8 cellular contexts compared by ENCODE assay signal in the genomic region with DNA sequence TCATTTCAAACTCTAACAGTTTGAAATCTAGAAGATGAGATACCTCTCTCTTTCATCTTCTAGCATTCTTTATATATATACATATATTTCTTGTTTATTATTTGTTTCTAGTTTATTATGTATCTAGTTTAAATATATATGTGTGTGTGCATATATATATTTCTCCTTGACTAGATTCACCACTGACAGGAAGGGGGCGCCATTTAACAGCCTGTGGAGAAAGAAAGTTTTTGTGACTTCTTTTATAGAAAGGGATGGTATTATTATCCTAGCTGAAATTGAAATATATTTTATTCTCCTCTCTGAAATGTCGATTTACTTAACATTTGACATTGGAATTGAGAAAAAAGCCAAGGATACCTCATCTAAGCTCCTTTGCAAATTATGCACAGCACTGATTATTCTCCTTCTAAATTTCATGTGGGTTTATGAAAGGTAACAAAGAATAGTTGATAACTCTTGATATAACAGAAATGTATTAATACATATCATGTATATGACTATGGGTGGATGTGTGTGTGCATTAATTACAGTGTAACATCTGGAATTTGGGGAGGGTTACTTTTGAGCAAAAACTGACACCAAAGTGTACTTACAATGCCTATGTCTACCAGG.
DNase-seq lines count a peak whose midpoint lies in the region; ATAC-seq, FAIRE-seq and TF ChIP-seq lines count a peak whose summit lies in the region.

No MANE protein-coding gene starts in this region.

- no peak for TF ChIP-seq POLR2A in uterus (IDR thresholded peaks at IDR 0.05)

- no peak overlapping the region for H3K4me3 ChIP-seq in naive thymus-derived CD4-positive, alpha-beta T cell (ENCODE audit: low read length)
- no peak overlapping the region for H3K4me3 ChIP-seq in uterus

- intact Hi-C loops in Right ventricle myocardium superior (cut with DNase I), result loop anchor here (5.0 to 10.0 kb wide), 2 partner anchors 607 to 1115 kb away; a partner anchor contains a TSS
- intact Hi-C loops in Right ventricle myocardium inferior (cut with DNase I), result loop anchor here (2.0 to 10.0 kb wide), 4 partner anchors 235 to 1113 kb away; no protein-coding TSS in a partner anchor
- intact Hi-C loops in naive thymus-derived CD4-positive, alpha-beta T cell (cut with micrococcal nuclease), result loop anchor here (1.0 to 2.0 kb wide), 5 partner anchors 229 to 1113 kb away; no protein-coding TSS in a partner anchor
- intact Hi-C loops in uterus (cut with DNase I; ENCODE audit: low total_unique reads), result loop anchor here (10.0 kb wide), 1 partner anchor 615 kb away; no protein-coding TSS in a partner anchor

- H3K27me3 Mint-ChIP-seq in naive thymus-derived CD4-positive, alpha-beta T cell, result no peaks in the 10 kb centered on the region

- DNase-seq in Right ventricle myocardium superior (no peak), Right ventricle myocardium inferior (ENCODE audit: missing footprints) (no peak), NCI-H1105 treated with DMSO at 0.1 percent for 48 hours (lab: John Stamatoyannopoulos, UW) (peak; percentile 40), epidermal melanocyte (ENCODE audit: insufficient read length, low spot score) (peak; percentile 27), uterus (peak; percentile 51 to 73), NCI-H2107 (lab: John Stamatoyannopoulos, UW) (no peak)
- peak in 6 of 9 donors; percentile 19 to 36 (median 22) for DNase-seq in naive thymus-derived CD4-positive, alpha-beta T cell

- no peak overlapping the region for H3K27ac ChIP-seq in naive thymus-derived CD4-positive, alpha-beta T cell (ENCODE audit: low read depth, low read length)
- peak overlapping the region; percentile 54 to 56 for H3K27ac ChIP-seq in uterus

- no peaks in the 10 kb centered on the region for H3K4me1 ChIP-seq in naive thymus-derived CD4-positive, alpha-beta T cell (ENCODE audit: control insufficient read depth in 2 of 2, insufficient read depth in 2 of 2, low read length in 2 of 2)
- H3K4me1 ChIP-seq in uterus, result no peaks in the 10 kb centered on the region

- ATAC-seq in Right ventricle myocardium superior (ENCODE audit: poor library complexity) (peak; percentile 68), Right ventricle myocardium inferior (no peak)
- ATAC-seq in naive thymus-derived CD4-positive, alpha-beta T cell, result no peak

- peaks cover 0 to 6% (median 0%) of the 10 kb centered on the region in 5 donors for H3K36me3 Mint-ChIP-seq in naive thymus-derived CD4-positive, alpha-beta T cell

- no peak overlapping the region for H3K27ac Mint-ChIP-seq in naive thymus-derived CD4-positive, alpha-beta T cell

- no peaks in the 10 kb centered on the region for H3K36me3 ChIP-seq in naive thymus-derived CD4-positive, alpha-beta T cell (ENCODE audit: control insufficient read depth in 2 of 3, insufficient read depth in 3 of 3, low read length in 3 of 3)
- H3K36me3 ChIP-seq in uterus, result no peaks in the 10 kb centered on the region

- no peaks in the 10 kb centered on the region for H3K9me3 Mint-ChIP-seq in naive thymus-derived CD4-positive, alpha-beta T cell

- no peaks in the 10 kb centered on the region for H3K27me3 ChIP-seq in naive thymus-derived CD4-positive, alpha-beta T cell (ENCODE audit: control insufficient read depth in 2 of 2, insufficient read depth in 2 of 2, low read length in 2 of 2)
- no peaks in the 10 kb centered on the region for H3K27me3 ChIP-seq in uterus

- CTCF ChIA-PET in naive thymus-derived CD4-positive, alpha-beta T cell (lab: Charles Lee), result no interaction called here

- peak; percentile 69 to 79 (median 77) for TF ChIP-seq CTCF in uterus (IDR thresholded peaks at IDR 0.05)

- POLR2A ChIA-PET in naive thymus-derived CD4-positive, alpha-beta T cell (lab: Charles Lee), result no interaction called here

- H3K4me1 Mint-ChIP-seq in naive thymus-derived CD4-positive, alpha-beta T cell, result no peaks in the 10 kb centered on the region

- H3K4me3 Mint-ChIP-seq in naive thymus-derived CD4-positive, alpha-beta T cell, result no peak overlapping the region

- peak; percentile 93 for FAIRE-seq in TTC549 (lab: Jason Lieb, UNC)

- no peaks in the 10 kb centered on the region for H3K9me3 ChIP-seq in naive thymus-derived CD4-positive, alpha-beta T cell (ENCODE audit: control insufficient read depth in 2 of 3, low read length in 3 of 3)
- H3K9me3 ChIP-seq in uterus, result no peaks in the 10 kb centered on the region

Comparison
In these comparisons a context has a peak if more than half of its experiments do, and no peak if none do; other contexts are left out.
1. DNase-seq: peak in NCI-H1105 treated with DMSO at 0.1 percent for 48 hours (single experiment), epidermal melanocyte (single experiment), naive thymus-derived CD4-positive, alpha-beta T cell (6 of 9) and uterus (2 of 2); none in Right ventricle myocardium superior (single experiment), Right ventricle myocardium inferior (single experiment) and NCI-H2107 (single experiment).